Comparison of ENCODE assay signal across 1 cellular context in genomic region chr1:16613185-16614147, GRCh38.
TF ChIP-seq lines count a peak whose summit lies in the region.

TSS of gene NBPF1 (minus strand) at chr1:16613564.

TF ChIP-seq in HepG2, 621 proteins besides CTCF, POLR2A, EP300 and RAD21 (continued from another document and continues in another):
- TF ChIP-seq ZNF777 (CRISPR knock-in tag; IDR thresholded peaks at IDR 0.05) (peak; percentile 79), YEATS4 (CRISPR knock-in tag; IDR thresholded peaks at IDR 0.05; ENCODE audit: borderline replicate concordance) (peak; percentile 97), BRF2 (CRISPR knock-in tag; IDR thresholded peaks at IDR 0.05) (peak; percentile 99), FOSL2 (CRISPR knock-in tag; IDR thresholded peaks at IDR 0.05) (no peak; the same call in 1 of the 2 replicates), ZNF552 (CRISPR knock-in tag; IDR thresholded peaks at IDR 0.05; ENCODE audit: borderline replicate concordance) (peak; percentile 97; the same call in 1 of the 2 replicates), CC2D1A (CRISPR knock-in tag; IDR thresholded peaks at IDR 0.05) (peak; percentile 57), ZIK1 (CRISPR knock-in tag; IDR thresholded peaks at IDR 0.05; ENCODE audit: borderline replicate concordance, low read depth) (peak; percentile 99; the same call in 1 of the 2 replicates), ASH2L (IDR thresholded peaks at IDR 0.05; ENCODE audit: insufficient read length, low read depth, low read length) (peak; percentile 95), ZNF569 (CRISPR knock-in tag; IDR thresholded peaks at IDR 0.05; ENCODE audit: borderline replicate concordance) (peak; percentile 100), RBM39 (IDR thresholded peaks at IDR 0.05; ENCODE audit: low read depth, low read length, poor library complexity, severe bottlenecking) (no peak), ZNF672 (CRISPR knock-in tag; IDR thresholded peaks at IDR 0.05) (no peak), ZNF747 (CRISPR knock-in tag; IDR thresholded peaks at IDR 0.05; ENCODE audit: borderline replicate concordance) (peak; percentile 100), MNT (IDR thresholded peaks at IDR 0.05) (0 out of 2 replicates have a peak, but pooled peaks have one; percentile 4), ZBTB26 (CRISPR knock-in tag; IDR thresholded peaks at IDR 0.05; ENCODE audit: borderline replicate concordance) (peak; percentile 91), NFIC (IDR thresholded peaks at IDR 0.05; ENCODE audit: low read length) (no peak), KLF13 (CRISPR knock-in tag; IDR thresholded peaks at IDR 0.05) (peak; percentile 97), ATF2 (CRISPR knock-in tag; IDR thresholded peaks at IDR 0.05) (peak; percentile 77), CBX2 (IDR thresholded peaks at IDR 0.05; ENCODE audit: low read depth, low read length) (no peak), CBX2 (CRISPR knock-in tag; IDR thresholded peaks at IDR 0.05; ENCODE audit: low read depth) (peak; percentile 94), ZNF782 (CRISPR knock-in tag; IDR thresholded peaks at IDR 0.05; ENCODE audit: borderline replicate concordance) (peak; percentile 100), HES4 (CRISPR knock-in tag; IDR thresholded peaks at IDR 0.05; ENCODE audit: borderline replicate concordance) (peak; percentile 99), MTF2 (CRISPR knock-in tag; IDR thresholded peaks at IDR 0.05; ENCODE audit: borderline replicate concordance) (peak; percentile 59; the same call in 1 of the 2 replicates), MYNN (CRISPR knock-in tag; IDR thresholded peaks at IDR 0.05; ENCODE audit: low read depth) (peak; percentile 98), CREM (IDR thresholded peaks at IDR 0.05) (no peak), CREM (CRISPR knock-in tag; IDR thresholded peaks at IDR 0.05) (no peak), KDM4B (CRISPR knock-in tag; IDR thresholded peaks at IDR 0.05) (peak; percentile 81), ZBTB40 (IDR thresholded peaks at IDR 0.05) (no peak), ZBTB40 (CRISPR knock-in tag; IDR thresholded peaks at IDR 0.05) (no peak), HNF4G (IDR thresholded peaks at IDR 0.05; ENCODE audit: borderline replicate concordance, low read depth, low read length) (no peak), HNF4G (CRISPR knock-in tag; IDR thresholded peaks at IDR 0.05; ENCODE audit: borderline replicate concordance, low read depth) (peak; percentile 95), ZNF780A (CRISPR knock-in tag; IDR thresholded peaks at IDR 0.05) (no peak), ZSCAN29 (CRISPR knock-in tag; conservative IDR thresholded peaks at IDR 0.05) (peak; percentile 98), MTA1 (CRISPR knock-in tag; IDR thresholded peaks at IDR 0.05; ENCODE audit: borderline replicate concordance) (peak; percentile 98; the same call in 1 of the 2 replicates), CHD2 (IDR thresholded peaks at IDR 0.05; ENCODE audit: low read depth, low read length) (peak; percentile 18; the same call in 1 of the 2 replicates), ZNF251 (CRISPR knock-in tag; IDR thresholded peaks at IDR 0.05) (peak; percentile 95; the same call in 1 of the 2 replicates), ZBTB7A (CRISPR knock-in tag; IDR thresholded peaks at IDR 0.05) (peak; percentile 92), MZF1 (CRISPR knock-in tag; IDR thresholded peaks at IDR 0.05; ENCODE audit: borderline replicate concordance) (peak; percentile 98), HNRNPLL (IDR thresholded peaks at IDR 0.05; ENCODE audit: low read depth, low read length, poor library complexity, severe bottlenecking) (peak; percentile 97), ZBTB25 (CRISPR knock-in tag; IDR thresholded peaks at IDR 0.05) (peak; percentile 94), THAP7 (CRISPR knock-in tag; IDR thresholded peaks at IDR 0.05) (no peak), CREB3 (CRISPR knock-in tag; IDR thresholded peaks at IDR 0.05) (peak; percentile 84; the same call in 1 of the 2 replicates), CCDC6 (CRISPR knock-in tag; IDR thresholded peaks at IDR 0.05) (no peak), NKX3-1 (CRISPR knock-in tag; IDR thresholded peaks at IDR 0.05) (peak; percentile 85; the same call in 1 of the 2 replicates), SALL1 (CRISPR knock-in tag; IDR thresholded peaks at IDR 0.05) (peak; percentile 94), GMEB2 (CRISPR knock-in tag; IDR thresholded peaks at IDR 0.05; ENCODE audit: low read depth) (no peak), ZNF737 (CRISPR knock-in tag; IDR thresholded peaks at IDR 0.05; ENCODE audit: borderline replicate concordance) (no peak), GLI4 (CRISPR knock-in tag; IDR thresholded peaks at IDR 0.05; ENCODE audit: borderline replicate concordance) (peak; percentile 99), ZNF850 (CRISPR knock-in tag; conservative IDR thresholded peaks at IDR 0.05) (no peak), ZNF660 (CRISPR knock-in tag; IDR thresholded peaks at IDR 0.05; ENCODE audit: borderline replicate concordance, low read depth) (peak; percentile 38)
